ENCODE assay signal across 15 cellular contexts in the genomic region with DNA sequence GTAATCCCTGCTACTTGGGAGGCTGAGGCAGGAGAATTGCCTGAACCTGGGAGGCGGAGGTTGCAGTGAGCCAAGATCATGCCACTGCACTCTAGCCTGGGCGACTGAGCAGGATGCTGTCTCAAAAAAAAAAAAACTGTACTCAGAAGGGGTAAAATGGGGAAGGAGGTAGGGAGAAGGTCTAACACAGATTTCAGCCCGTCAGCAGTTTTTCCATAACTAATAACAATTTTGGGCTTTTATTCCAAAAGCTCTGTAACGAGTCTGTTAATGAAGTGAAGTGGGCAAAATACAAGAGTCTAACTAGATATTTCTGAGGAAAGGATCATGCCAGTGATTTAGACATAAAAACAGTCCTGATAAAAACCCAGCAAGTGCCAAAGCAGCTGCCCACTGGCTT. TPM values are rescaled to one million over a fixed set of nuclear protein-coding genes. Genes with fewer than 3 reads are reported as not detected.
A peak's percentile ranks its signal among the peaks of the same experiment; 100 is the strongest.
DNase-seq lines count a peak whose midpoint lies in the region; ATAC-seq and TF ChIP-seq lines count a peak whose summit lies in the region.
"Had no signal": no experiment of that assay in that cellular context is flagged by ENCODE, and none has a peak within 500 bp of the region (broad histone marks: within the 10 kb centered on the region; RNA-seq: fewer than 3 reads in every experiment).

No MANE protein-coding gene starts in this region.

- no peak overlapping the region for H3K4me3 ChIP-seq in coronary artery
- H3K4me3 ChIP-seq: BLaER1 treated with 17β-estradiol and CSF1 and Interleukin-3, amounts not matched to agents 10 nM and 100 nM; HAP-1 had no signal

- intact Hi-C loops in activated naive CD4-positive, alpha-beta T cell treated with anti-CD3 and anti-CD28 coated beads for 36 hours (cut with micrococcal nuclease), result loop anchor here (2.0 kb wide), 1 partner anchor 16 kb away; no protein-coding TSS in a partner anchor
- intact Hi-C loops in activated T-helper 1 cell treated with anti-CD3 and anti-CD28 coated beads, Interleukin-12 subunit alpha, Interleukin-12 subunit beta, Interleukin-2, Interleukin-4 antibody, amounts not matched to agents 30 ng/mL and 10 ng/mL and 1 ng/mL, durations not matched to agents 14 hours and 24 hours and 36 hours (cut with micrococcal nuclease), result no loop called here

- H3K36me3 Mint-ChIP-seq in T-helper 1 cell treated with Interleukin-12 subunit alpha and Interleukin-12 subunit beta and Interleukin-4 antibody, amounts not matched to agents 30 μg/mL and 1 μg/mL, for 36 hours (ENCODE audit: low read depth), result peaks cover 4% of the 10 kb centered on the region
- H3K36me3 Mint-ChIP-seq in activated naive CD4-positive, alpha-beta T cell treated with anti-CD3 and anti-CD28 coated beads for 36 hours (ENCODE audit: low read depth), result peaks cover 5% of the 10 kb centered on the region
- peaks cover 10% of the 10 kb centered on the region for H3K36me3 Mint-ChIP-seq in activated T-helper 1 cell treated with anti-CD3 and anti-CD28 coated beads, Interleukin-12 subunit alpha, Interleukin-12 subunit beta, Interleukin-2, Interleukin-4 antibody, amounts not matched to agents 30 ng/mL and 10 ng/mL and 1 ng/mL, durations not matched to agents 14 hours and 24 hours and 36 hours (ENCODE audit: low read depth)
- peaks cover 0 to 8% (median 3%) of the 10 kb centered on the region in 3 donors for H3K36me3 Mint-ChIP-seq in naive thymus-derived CD8-positive, alpha-beta T cell

- peaks cover 13% of the 10 kb centered on the region for H3K4me1 Mint-ChIP-seq in T-helper 1 cell treated with Interleukin-12 subunit alpha and Interleukin-12 subunit beta and Interleukin-4 antibody, amounts not matched to agents 30 μg/mL and 1 μg/mL, for 36 hours (ENCODE audit: low read depth)
- H3K4me1 Mint-ChIP-seq in activated naive CD4-positive, alpha-beta T cell treated with anti-CD3 and anti-CD28 coated beads for 36 hours (ENCODE audit: low read depth), result peaks cover 32% of the 10 kb centered on the region
- H3K4me1 Mint-ChIP-seq in activated T-helper 1 cell treated with anti-CD3 and anti-CD28 coated beads, Interleukin-12 subunit alpha, Interleukin-12 subunit beta, Interleukin-2, Interleukin-4 antibody, amounts not matched to agents 30 ng/mL and 10 ng/mL and 1 ng/mL, durations not matched to agents 14 hours and 24 hours and 36 hours (ENCODE audit: low read depth), result peaks cover 20% of the 10 kb centered on the region
- peaks cover 0 to 24% (median 14%) of the 10 kb centered on the region in 4 donors for H3K4me1 Mint-ChIP-seq in naive thymus-derived CD8-positive, alpha-beta T cell

- H3K9me3 Mint-ChIP-seq in T-helper 1 cell treated with Interleukin-12 subunit alpha and Interleukin-12 subunit beta and Interleukin-4 antibody, amounts not matched to agents 30 μg/mL and 1 μg/mL, for 36 hours, result no peaks in the 10 kb centered on the region
- H3K9me3 Mint-ChIP-seq in activated naive CD4-positive, alpha-beta T cell treated with anti-CD3 and anti-CD28 coated beads for 36 hours, result no peaks in the 10 kb centered on the region
- H3K9me3 Mint-ChIP-seq in activated T-helper 1 cell treated with anti-CD3 and anti-CD28 coated beads, Interleukin-12 subunit alpha, Interleukin-12 subunit beta, Interleukin-2, Interleukin-4 antibody, amounts not matched to agents 30 ng/mL and 10 ng/mL and 1 ng/mL, durations not matched to agents 14 hours and 24 hours and 36 hours, result no peaks in the 10 kb centered on the region
- H3K9me3 Mint-ChIP-seq in naive thymus-derived CD8-positive, alpha-beta T cell, result no peaks in the 10 kb centered on the region

- ATAC-seq in naive thymus-derived CD8-positive, alpha-beta T cell, result no peak

- H3K27me3 Mint-ChIP-seq in T-helper 1 cell treated with Interleukin-12 subunit alpha and Interleukin-12 subunit beta and Interleukin-4 antibody, amounts not matched to agents 30 μg/mL and 1 μg/mL, for 36 hours (ENCODE audit: low read depth), result no peaks in the 10 kb centered on the region
- H3K27me3 Mint-ChIP-seq in activated naive CD4-positive, alpha-beta T cell treated with anti-CD3 and anti-CD28 coated beads for 36 hours (ENCODE audit: low read depth), result no peaks in the 10 kb centered on the region
- peaks cover 2% of the 10 kb centered on the region for H3K27me3 Mint-ChIP-seq in activated T-helper 1 cell treated with anti-CD3 and anti-CD28 coated beads, Interleukin-12 subunit alpha, Interleukin-12 subunit beta, Interleukin-2, Interleukin-4 antibody, amounts not matched to agents 30 ng/mL and 10 ng/mL and 1 ng/mL, durations not matched to agents 14 hours and 24 hours and 36 hours (ENCODE audit: insufficient read depth)
- no peaks in the 10 kb centered on the region for H3K27me3 Mint-ChIP-seq in naive thymus-derived CD8-positive, alpha-beta T cell

- CTCF ChIA-PET in activated naive CD4-positive, alpha-beta T cell treated with anti-CD3 and anti-CD28 coated beads for 36 hours (lab: Charles Lee), result interaction anchor here (0.5 to 6.6 kb wide), 4 partner anchors 10 to 124 kb away, joined by 3 to 52 read pairs (median 4); partner anchors contain the start of gene ZNF821

- H3K27ac ChIP-seq in coronary artery, result no peak overlapping the region
- H3K27ac ChIP-seq: 22Rv1; BLaER1 treated with 17β-estradiol and CSF1 and Interleukin-3, amounts not matched to agents 10 nM and 100 nM had no signal

- no peak for TF ChIP-seq CTCF in coronary artery (IDR thresholded peaks at IDR 0.05)

- H3K27ac Mint-ChIP-seq in T-helper 1 cell treated with Interleukin-12 subunit alpha and Interleukin-12 subunit beta and Interleukin-4 antibody, amounts not matched to agents 30 μg/mL and 1 μg/mL, for 36 hours, result peak overlapping the region; percentile 64
- peak overlapping the region; percentile 46 for H3K27ac Mint-ChIP-seq in activated naive CD4-positive, alpha-beta T cell treated with anti-CD3 and anti-CD28 coated beads for 36 hours
- no peak overlapping the region for H3K27ac Mint-ChIP-seq in activated T-helper 1 cell treated with anti-CD3 and anti-CD28 coated beads, Interleukin-12 subunit alpha, Interleukin-12 subunit beta, Interleukin-2, Interleukin-4 antibody, amounts not matched to agents 30 ng/mL and 10 ng/mL and 1 ng/mL, durations not matched to agents 14 hours and 24 hours and 36 hours
- peak overlapping the region; percentile 72 to 94 (median 86) for H3K27ac Mint-ChIP-seq in naive thymus-derived CD8-positive, alpha-beta T cell

- H3K4me3 Mint-ChIP-seq in T-helper 1 cell treated with Interleukin-12 subunit alpha and Interleukin-12 subunit beta and Interleukin-4 antibody, amounts not matched to agents 30 μg/mL and 1 μg/mL, for 36 hours, result peak overlapping the region; percentile 1
- peak overlapping the region; percentile 22 for H3K4me3 Mint-ChIP-seq in activated naive CD4-positive, alpha-beta T cell treated with anti-CD3 and anti-CD28 coated beads for 36 hours
- H3K4me3 Mint-ChIP-seq in activated T-helper 1 cell treated with anti-CD3 and anti-CD28 coated beads, Interleukin-12 subunit alpha, Interleukin-12 subunit beta, Interleukin-2, Interleukin-4 antibody, amounts not matched to agents 30 ng/mL and 10 ng/mL and 1 ng/mL, durations not matched to agents 14 hours and 24 hours and 36 hours, result peak overlapping the region; percentile 40
- H3K4me3 Mint-ChIP-seq in naive thymus-derived CD8-positive, alpha-beta T cell, result peak overlapping the region; percentile 24 to 76 (median 52)

- DNase-seq in T-helper 1 cell (no peak), OCI-M2 (lab: John Stamatoyannopoulos, UW; ENCODE audit: unreplicated experiment) (no peak), coronary artery (ENCODE audit: low spot score) (no peak)
- no peak for DNase-seq in activated naive CD4-positive, alpha-beta T cell treated with anti-CD3 and anti-CD28 coated beads for 36 hours
- DNase-seq in activated naive CD4-positive, alpha-beta T cell treated with Interleukin-2 at 50 U/mL for 16 hours, result no peak
- DNase-seq in activated T-helper 1 cell treated with anti-CD3 and anti-CD28 coated beads, Interleukin-12 subunit alpha, Interleukin-12 subunit beta, Interleukin-2, Interleukin-4 antibody, amounts not matched to agents 30 ng/mL and 10 ng/mL and 1 ng/mL, durations not matched to agents 14 hours and 24 hours and 36 hours (ENCODE audit: low spot score), result no peak
- DNase-seq in naive thymus-derived CD8-positive, alpha-beta T cell, result no peak
- DNase-seq: MV-4-11, NCI-H1436 treated with DMSO at 0.1 percent for 48 hours, NCI-H2081, NCI-H524 had no signal

- POLR2A ChIA-PET in naive thymus-derived CD8-positive, alpha-beta T cell (lab: Charles Lee), result interaction anchor here (0.6 kb wide), 1 partner anchor 110 kb away, joined by 4 read pairs; no protein-coding TSS in a partner anchor

RNA-seq across cellular contexts. Expression of gene ZNF821, which starts 10.8 kb away (rescaled TPM):
- 1 to 10 TPM; 5.9 TPM for total RNA-seq in activated naive CD4-positive, alpha-beta T cell treated with anti-CD3 and anti-CD28 coated beads for 36 hours
- 6.4 and 7.4 TPM in 2 replicates for total RNA-seq in activated T-helper 1 cell treated with anti-CD3 and anti-CD28 coated beads, Interleukin-12 subunit alpha, Interleukin-12 subunit beta, Interleukin-2, Interleukin-4 antibody, amounts not matched to agents 30 ng/mL and 10 ng/mL and 1 ng/mL, durations not matched to agents 14 hours and 24 hours and 36 hours
- total RNA-seq in naive thymus-derived CD8-positive, alpha-beta T cell, result 1 to 10 TPM; 4.3 to 5.1 TPM
- 1 to 10 TPM; 4.3 to 5.4 (median 4.9) TPM for polyA plus RNA-seq in naive thymus-derived CD8-positive, alpha-beta T cell

RNA-seq across cellular contexts. Expression of gene IST1, which starts 22.1 kb away (rescaled TPM):
- 100 to 1,000 TPM; 196 to 203 TPM for total RNA-seq in activated naive CD4-positive, alpha-beta T cell treated with anti-CD3 and anti-CD28 coated beads for 36 hours
- total RNA-seq in activated T-helper 1 cell treated with anti-CD3 and anti-CD28 coated beads, Interleukin-12 subunit alpha, Interleukin-12 subunit beta, Interleukin-2, Interleukin-4 antibody, amounts not matched to agents 30 ng/mL and 10 ng/mL and 1 ng/mL, durations not matched to agents 14 hours and 24 hours and 36 hours, result 156 and 169 TPM in 2 replicates
- 100 to 1,000 TPM; 270 to 298 TPM for total RNA-seq in naive thymus-derived CD8-positive, alpha-beta T cell
- polyA plus RNA-seq in naive thymus-derived CD8-positive, alpha-beta T cell, result 100 to 1,000 TPM; 115 to 161 (median 115) TPM

RNA-seq across cellular contexts. Expression of gene ATXN1L, which starts 27.4 kb away (rescaled TPM):
- 10 to 100 TPM; 11.3 to 11.9 TPM for total RNA-seq in activated naive CD4-positive, alpha-beta T cell treated with anti-CD3 and anti-CD28 coated beads for 36 hours
- total RNA-seq in activated T-helper 1 cell treated with anti-CD3 and anti-CD28 coated beads, Interleukin-12 subunit alpha, Interleukin-12 subunit beta, Interleukin-2, Interleukin-4 antibody, amounts not matched to agents 30 ng/mL and 10 ng/mL and 1 ng/mL, durations not matched to agents 14 hours and 24 hours and 36 hours, result 20.1 and 20.6 TPM in 2 replicates
- 10 to 100 TPM; 34.2 to 35.6 TPM for total RNA-seq in naive thymus-derived CD8-positive, alpha-beta T cell
- polyA plus RNA-seq in naive thymus-derived CD8-positive, alpha-beta T cell, result 1 to 10 TPM; 4.8 to 8.5 (median 7.5) TPM

Comparison
In these comparisons a context has a peak if more than half of its experiments do, and no peak if none do; other contexts are left out.
1. H3K4me3 Mint-ChIP-seq: peak in every context shown above with its lines; median percentile 52 in naive thymus-derived CD8-positive, alpha-beta T cell; 40 in activated T-helper 1 cell treated with anti-CD3 and anti-CD28 coated beads, Interleukin-12 subunit alpha, Interleukin-12 subunit beta, Interleukin-2, Interleukin-4 antibody, amounts not matched to agents 30 ng/mL and 10 ng/mL and 1 ng/mL, durations not matched to agents 14 hours and 24 hours and 36 hours; 22 in activated naive CD4-positive, alpha-beta T cell treated with anti-CD3 and anti-CD28 coated beads for 36 hours; 1 in T-helper 1 cell treated with Interleukin-12 subunit alpha and Interleukin-12 subunit beta and Interleukin-4 antibody, amounts not matched to agents 30 μg/mL and 1 μg/mL, for 36 hours.